8 cellular contexts compared by ENCODE assay signal in genomic region chr10:117375360-117376147, GRCh38. TPM values are rescaled to one million over a fixed set of nuclear protein-coding genes. Genes with fewer than 3 reads are reported as not detected.
A peak's percentile ranks its signal among the peaks of the same experiment; 100 is the strongest.
DNase-seq lines count a peak whose midpoint lies in the region; ATAC-seq and TF ChIP-seq lines count a peak whose summit lies in the region.

PDZD8 (minus strand) TSS chr10:117375440; CDS start chr10:117375227, 213 bp downstream.

- H3K18ac ChIP-seq in IMR-90 (ENCODE audit: low read depth, low read length), result peak within 1 kb of the TSS; percentile 82; the same call in 1 of the 2 replicates

- peak within 1 kb of the TSS; percentile 87 for H4K5ac ChIP-seq in IMR-90 (ENCODE audit: low read depth, low read length)

- DNase-seq in DMS114 treated with DMSO at 0.1 percent for 48 hours (lab: John Stamatoyannopoulos, UW; ENCODE audit: unreplicated experiment) (peak; percentile 88), IMR-90 (peak; percentile 90), PC-9 (peak; percentile 69 to 79), epithelial cell of proximal tubule (ENCODE audit: low read depth) (no peak), mucosa of gallbladder (ENCODE audit: low spot score) (peak; percentile 95)
- DNase-seq in activated T-cell treated with anti-CD3 and anti-CD28 coated beads, Interleukin-2, amount 50 U/mL, for 1 hour, result peak; percentile 94
- DNase-seq in stimulated activated CD8-positive, alpha-beta memory T cell treated with anti-CD3 and anti-CD28 coated beads, Interleukin-4, amount 100 ng/mL, for 4 hours (ENCODE audit: low read depth in 2 of 2, low spot score in 1 of 2), result peak; percentile 77 to 83

- H4K20me1 ChIP-seq in IMR-90 (ENCODE audit: insufficient read depth, low read length) (peaks cover 39% of the 10 kb centered on the region), PC-9 (ENCODE audit: insufficient read depth) (peaks cover 26% of the 10 kb centered on the region)

- ATAC-seq in GM21528 (IDR thresholded peaks at IDR 0.05; ENCODE audit: low FRiP score, unreplicated experiment), result peak; percentile 86
- peak; percentile 90 for ATAC-seq in IMR-90 (ENCODE audit: low read depth)

- CTCF ChIA-PET in IMR-90 (lab: Yijun Ruan, JAX) (no interaction called here), PC-9 (lab: Charles Lee) (no interaction called here)

- H4K91ac ChIP-seq in IMR-90 (ENCODE audit: insufficient read depth, low read depth, low read length), result peak within 1 kb of the TSS; percentile 86

- H3K14ac ChIP-seq in IMR-90 (replicated peaks; ENCODE audit: low read depth, low read length), result peak within 1 kb of the TSS; percentile 72

- POLR2A ChIA-PET in IMR-90 (lab: Charles Lee; ENCODE audit: unreplicated experiment), result no interaction called here
- POLR2A ChIA-PET in PC-9 (lab: Charles Lee; ENCODE audit: unreplicated experiment), result interaction anchor here (0.7 kb wide), 1 partner anchor 81 kb away, joined by 4 read pairs; no protein-coding TSS in a partner anchor

- no peaks in the 10 kb centered on the region for H3K9me2 ChIP-seq in PC-9 (ENCODE audit: insufficient read depth)

- peaks cover 0 to 35% of the 10 kb centered on the region in 2 experiments; a peak in 3 of 4 replicates for H3K79me1 ChIP-seq in IMR-90 (ENCODE audit: low read depth in 1 of 2, low read length in 2 of 2)

- in situ Hi-C loops in IMR-90 (cut with MboI; ENCODE audit: low sequenced_read_pairs), result no loop called here

- dilution Hi-C loops in IMR-90 (cut with HindIII; ENCODE audit: low sequenced_read_pairs, unreplicated experiment), result no loop called here

- H3K27ac ChIP-seq in IMR-90 (ENCODE audit: insufficient read depth, low read length) (peak within 1 kb of the TSS; percentile 89), PC-9 (no peak within 1 kb of the TSS)

- peak within 1 kb of the TSS; percentile 100 for H2AFZ ChIP-seq in IMR-90 (replicated peaks; ENCODE audit: low read length, poor library complexity)
- H2AFZ ChIP-seq in PC-9, result peak within 1 kb of the TSS; percentile 89

- H2AK9ac ChIP-seq in IMR-90 (replicated peaks; ENCODE audit: low read depth, low read length, poor library complexity), result peak within 1 kb of the TSS; percentile 92

- peak within 1 kb of the TSS; percentile 91 for H2BK5ac ChIP-seq in IMR-90 (ENCODE audit: low read depth, low read length, poor library complexity, severe bottlenecking)

- peak; percentile 90 for TF ChIP-seq POLR2A in IMR-90 (IDR thresholded peaks at IDR 0.05; ENCODE audit: low read depth, low read length)

- peak within 1 kb of the TSS; percentile 20; the same call in 1 of the 2 replicates for H2AK5ac ChIP-seq in IMR-90 (ENCODE audit: low read depth, low read length)

- BruUV-seq in IMR-90 (replicated peaks; lab: Mats Ljungman, UMichigan) (no TSS peak), PC-9 (replicated peaks; lab: Mats Ljungman, UMichigan) (no TSS peak)

- H3K4me1 ChIP-seq in IMR-90 (ENCODE audit: control insufficient read depth, insufficient read depth, low read length) (no peaks in the 10 kb centered on the region; the same call in 1 of the 2 replicates), PC-9 (replicated peaks; ENCODE audit: insufficient read depth) (peaks cover 30% of the 10 kb centered on the region)

- peaks cover 14% of the 10 kb centered on the region for H3K27me3 ChIP-seq in IMR-90 (ENCODE audit: control insufficient read depth, insufficient read depth, low read length)
- H3K27me3 ChIP-seq in PC-9 (ENCODE audit: insufficient read depth, low read depth), result no peaks in the 10 kb centered on the region

- H3K36me3 ChIP-seq in IMR-90 (ENCODE audit: control insufficient read depth, insufficient read depth, low read length) (no peaks in the 10 kb centered on the region), PC-9 (ENCODE audit: low read depth) (no peaks in the 10 kb centered on the region)

- peak within 1 kb of the TSS; percentile 90 for H3K4ac ChIP-seq in IMR-90 (ENCODE audit: low read depth, low read length)

- 0% methylated on average over 51 of the region's 103 CpGs; no CpG with 5 or more reads in 1 of the 2 experiments for WGBS in IMR-90 (ENCODE audit: extremely low coverage in 2 of 2, insufficient read length in 1 of 2), 2 experiments

- no peak for TF ChIP-seq RAD21 in IMR-90 (IDR thresholded peaks at IDR 0.05; ENCODE audit: low read length)

- peak within 1 kb of the TSS; percentile 88 to 92; a peak in 3 of 4 replicates for H4K8ac ChIP-seq in IMR-90 (ENCODE audit: low read depth in 2 of 2, low read length in 2 of 2)

- no peaks in the 10 kb centered on the region for H3K9me3 ChIP-seq in IMR-90 (ENCODE audit: control insufficient read depth, insufficient read depth, low read length)
- no peaks in the 10 kb centered on the region for H3K9me3 ChIP-seq in PC-9 (ENCODE audit: insufficient read depth, low read depth)

- no peaks in the 10 kb centered on the region for H3F3A ChIP-seq in PC-9 (ENCODE audit: insufficient read depth, low read depth)

- peak within 1 kb of the TSS; percentile 89 for H3K9ac ChIP-seq in IMR-90 (ENCODE audit: low read depth, low read length)

- peak within 1 kb of the TSS; percentile 78; the same call in 1 of the 2 replicates for H2BK120ac ChIP-seq in IMR-90 (ENCODE audit: low read depth, low read length)

- H2BK15ac ChIP-seq in IMR-90 (ENCODE audit: low read depth, low read length), result no peak within 1 kb of the TSS; the same call in 2 of the 3 replicates

- H3K56ac ChIP-seq in IMR-90 (ENCODE audit: extremely low read depth, insufficient read depth, low read length), result peak within 1 kb of the TSS; percentile 59; the same call in 1 of the 2 replicates

- peak within 1 kb of the TSS; percentile 92 for H3K4me2 ChIP-seq in IMR-90 (ENCODE audit: low read depth, low read length)
- peak within 1 kb of the TSS; percentile 89 for H3K4me2 ChIP-seq in PC-9

- peaks cover 45% of the 10 kb centered on the region for H3K79me2 ChIP-seq in PC-9 (ENCODE audit: low read depth)

- peak within 1 kb of the TSS; percentile 82 for H3K23ac ChIP-seq in IMR-90 (ENCODE audit: low read depth, low read length)

- TF ChIP-seq CTCF in IMR-90 (conservative IDR thresholded peaks at IDR 0.05; ENCODE audit: low read depth, low read length) (0 out of 2 replicates have a peak, but pooled peaks have one; percentile 0), PC-9 (conservative IDR thresholded peaks at IDR 0.05) (no peak), epithelial cell of proximal tubule (conservative IDR thresholded peaks at IDR 0.05; ENCODE audit: low read depth, low read length) (no peak)

- peak within 1 kb of the TSS; percentile 96 for H3K4me3 ChIP-seq in IMR-90 (ENCODE audit: insufficient read depth, low read depth, low read length)
- peak within 1 kb of the TSS; percentile 84 for H3K4me3 ChIP-seq in PC-9
- H3K4me3 ChIP-seq in epithelial cell of proximal tubule (ENCODE audit: low read depth, low read length), result peak within 1 kb of the TSS; percentile 98

- intact Hi-C loops in IMR-90 (cut with micrococcal nuclease) (loop anchor here (2.0 kb wide), 1 partner anchor 159 kb away; no protein-coding TSS in a partner anchor), PC-9 (cut with micrococcal nuclease; ENCODE audit: unreplicated experiment) (no loop called here)

- no peak within 1 kb of the TSS for H2BK20ac ChIP-seq in IMR-90 (ENCODE audit: low read depth, low read length)

- peaks cover 3% of the 10 kb centered on the region; the same call in 1 of the 2 replicates for H3K9me1 ChIP-seq in IMR-90 (ENCODE audit: insufficient read depth, low read length)

TF ChIP-seq in IMR-90, 13 proteins besides CTCF, POLR2A, EP300 and RAD21:
- TF ChIP-seq MXI1 (IDR thresholded peaks at IDR 0.05; ENCODE audit: borderline replicate concordance, low read depth, low read length) (peak; percentile 65; the same call in 1 of the 2 replicates), BHLHE40 (IDR thresholded peaks at IDR 0.05; ENCODE audit: low read depth, low read length) (no peak), USF2 (IDR thresholded peaks at IDR 0.05; ENCODE audit: low read depth, low read length) (peak; percentile 64; the same call in 1 of the 2 replicates)

RNA-seq across cellular contexts. Expression of gene PDZD8, which starts in this region (rescaled TPM):
- total RNA-seq in IMR-90 (2012; rRNA removed) (20.4 and 22.5 TPM in 2 replicates), PC-9 (2021) (13.1 and 16.0 TPM in 2 replicates), epithelial cell of proximal tubule (23.6 and 23.9 TPM in 2 replicates), mucosa of gallbladder (97.1 TPM)
- 11.3 and 11.7 TPM in 2 replicates for polyA plus RNA-seq in IMR-90 (2012; rRNA removed)
- 1.9 and 3.0 TPM in 2 replicates for polyA plus RNA-seq in IMR-90 (2012; cell fraction: cytosol; rRNA removed)
- polyA plus RNA-seq in IMR-90 (2012; cell fraction: nucleus; rRNA removed; ENCODE audit: low replicate concordance), result 0.95 and 4.9 TPM in 2 replicates
